ENCODE assay signal across 8 cellular contexts in genomic region chr15:73972984-73973682, GRCh38. TPM values are rescaled to one million over a fixed set of nuclear protein-coding genes. Genes with fewer than 3 reads are reported as not detected.
A peak's percentile ranks its signal among the peaks of the same experiment; 100 is the strongest.
DNase-seq lines count a peak whose midpoint lies in the region; ATAC-seq, FAIRE-seq and TF ChIP-seq lines count a peak whose summit lies in the region.

No MANE protein-coding gene starts in this region.

- H3K9ac ChIP-seq in GM12878 (ENCODE audit: control insufficient read depth, insufficient read depth, low read length) = peak overlapping the region; percentile 9; the same call in 1 of the 2 replicates
- H3K9ac ChIP-seq in iPS-15b (ENCODE audit: low read depth, low read length) = no peak overlapping the region

- TF ChIP-seq RAD21 in GM12878 (IDR thresholded peaks at IDR 0.05; ENCODE audit: insufficient read depth, low read depth, low read length) = peak; percentile 98

- FAIRE-seq in GM12878 (lab: Jason Lieb, UNC) = peak; percentile 80
- FAIRE-seq in small intestine (lab: Jason Lieb, UNC) = no peak

- H3K27me3 ChIP-seq in GM12878 (replicated peaks in 1 of 2; ENCODE audit: control insufficient read depth in 2 of 2, insufficient read depth in 2 of 2, low read length in 1 of 2) = no peaks in the 10 kb centered on the region
- peaks cover 5% of the 10 kb centered on the region for H3K27me3 ChIP-seq in iPS-15b (ENCODE audit: control insufficient read depth, insufficient read depth, low read length)
- no peaks in the 10 kb centered on the region for H3K27me3 ChIP-seq in small intestine (ENCODE audit: control insufficient read depth in 2 of 2, insufficient read depth in 2 of 2, low read length in 2 of 2)

- RAD21 ChIA-PET in GM12878 (lab: Charles Lee; ENCODE audit: unreplicated experiment) = interaction anchor here (0.6 to 2.7 kb wide), 31 partner anchors 9 to 394 kb away, joined by 3 to 28 read pairs (median 4); partner anchors contain the start of genes CYP11A1 and PML

- CTCF ChIA-PET in GM12878 (lab: Yijun Ruan, JAX) = interaction anchor here (0.6 to 5.9 kb wide), 39 partner anchors 9 to 387 kb away, joined by 3 to 63 read pairs (median 6); partner anchors contain the start of genes PML, STOML1 and TBC1D21

- in situ Hi-C loops in GM12878 (cut with MboI) = no loop called here

- no peak overlapping the region for H3K4me3 ChIP-seq in GM12878
- peak overlapping the region; percentile 49 for H3K4me3 ChIP-seq in iPS-15b (ENCODE audit: low read depth, low read length)
- no peak overlapping the region for H3K4me3 ChIP-seq in small intestine (ENCODE audit: low read depth in 1 of 2, low read length in 2 of 2)

- ATAC-seq in GM18498 (IDR thresholded peaks at IDR 0.05; ENCODE audit: unreplicated experiment) (peak; percentile 44), GM12878 (peak; percentile 97), GM19324 (IDR thresholded peaks at IDR 0.05; ENCODE audit: low FRiP score, unreplicated experiment) (no peak)

- H3K9me3 ChIP-seq in GM12878 (replicated peaks; ENCODE audit: control insufficient read depth, insufficient read depth, low read length) (no peaks in the 10 kb centered on the region; the same call in 2 of the 3 replicates), iPS-15b (ENCODE audit: control insufficient read depth, insufficient read depth, low read length) (no peaks in the 10 kb centered on the region), small intestine (ENCODE audit: control insufficient read depth, low read depth) (no peaks in the 10 kb centered on the region)

- BruUV-seq in GM12878 (replicated peaks; lab: Mats Ljungman, UMichigan) = no TSS peak

- no peak for TF ChIP-seq POLR2A in GM12878 (IDR thresholded peaks at IDR 0.05; ENCODE audit: low read depth, low read length)

- H3K27ac ChIP-seq in GM12878 (ENCODE audit: control insufficient read depth, insufficient read depth) (no peak overlapping the region), small intestine (ENCODE audit: low read depth in 1 of 2, low read length in 1 of 2) (no peak overlapping the region)

- H3K4me1 ChIP-seq in GM12878 (ENCODE audit: control insufficient read depth, insufficient read depth, low read length) (peaks cover 6% of the 10 kb centered on the region; the same call in 1 of the 2 replicates), iPS-15b (ENCODE audit: control insufficient read depth, insufficient read depth, low read length) (peaks cover 4% of the 10 kb centered on the region), small intestine (ENCODE audit: control insufficient read depth in 2 of 2, insufficient read depth in 1 of 2, low read depth in 1 of 2, low read length in 1 of 2) (no peaks in the 10 kb centered on the region)

- H4K20me1 ChIP-seq in GM12878 (ENCODE audit: control insufficient read depth, insufficient read depth) = no peaks in the 10 kb centered on the region

- no peaks in the 10 kb centered on the region for H3K79me2 ChIP-seq in GM12878 (ENCODE audit: control insufficient read depth, insufficient read depth, low read length)

- peak overlapping the region; percentile 84 for H3K4me2 ChIP-seq in GM12878 (ENCODE audit: control insufficient read depth, insufficient read depth)

- H3K36me3 ChIP-seq in GM12878 (ENCODE audit: control insufficient read depth in 2 of 2, insufficient read depth in 2 of 2, low read length in 1 of 2) (no peaks in the 10 kb centered on the region), iPS-15b (ENCODE audit: control insufficient read depth, insufficient read depth, low read length) (no peaks in the 10 kb centered on the region), small intestine (ENCODE audit: control insufficient read depth in 2 of 2, insufficient read depth in 2 of 2, low read length in 2 of 2) (no peaks in the 10 kb centered on the region)

- POLR2A ChIA-PET in GM12878 (lab: Charles Lee) = interaction anchor here (0.5 kb wide), 1 partner anchor 31 kb away, joined by 3 read pairs; no protein-coding TSS in a partner anchor

- intact Hi-C loops in GM12878 (cut with micrococcal nuclease; ENCODE audit: unreplicated experiment) = loop anchor here (1.0 to 5.0 kb wide), 4 partner anchors 54 to 348 kb away; no protein-coding TSS in a partner anchor

- TF ChIP-seq CTCF in GM12878 (IDR thresholded peaks at IDR 0.05 in 2 of 3, conservative IDR thresholded peaks at IDR 0.05 in 1 of 3; ENCODE audit: control insufficient read depth in 2 of 3, extremely low read depth in 1 of 3, insufficient read depth in 1 of 3, low read depth in 3 of 3, low read length in 3 of 3) = peak; percentile 89 to 99 (median 93); a peak in 5 of 6 replicates

- H2AFZ ChIP-seq in GM12878 (ENCODE audit: control insufficient read depth, low read depth, low read length) = peak overlapping the region; percentile 87

- no peak for TF ChIP-seq EP300 in GM12878 (IDR thresholded peaks at IDR 0.05; ENCODE audit: borderline replicate concordance in 1 of 2, control insufficient read depth in 1 of 2, low read depth in 2 of 2, low read length in 2 of 2)

- SMC1A ChIA-PET in GM12878 (lab: Charles Lee; ENCODE audit: uncharacterized antibody, unreplicated experiment) = interaction anchor here (0.6 to 2.2 kb wide), 22 partner anchors 9 to 826 kb away, joined by 3 to 18 read pairs (median 4); partner anchors contain the start of gene PML

- DNase-seq in 8988T (peak; percentile 60), NCI-H2029 treated with DMSO at 0.1 percent for 48 hours (lab: John Stamatoyannopoulos, UW) (peak; percentile 19), UCSD-AML1 (lab: John Stamatoyannopoulos, UW; ENCODE audit: unreplicated experiment) (peak; percentile 83), GM12878 (ENCODE audit: low read depth, low spot score) (no peak), small intestine (peak; percentile 90)

- 22% methylated on average over 26 of the region's 26 CpGs for WGBS in GM12878 (ENCODE audit: insufficient coverage, insufficient replicate concordance, low lambda C conversion rate, missing lambda C conversion rate)
- 21 to 28% (median 28%) methylated on average over 23 to 26 of the region's 26 CpGs for WGBS in small intestine, 3 donors

TF ChIP-seq in GM12878, 131 proteins besides CTCF, POLR2A, EP300 and RAD21 (continues in another document):
- TF ChIP-seq JUNB (IDR thresholded peaks at IDR 0.05) (no peak), STAT1 (conservative IDR thresholded peaks at IDR 0.05) (0 out of 2 replicates have a peak, but pooled peaks have one; percentile 28)

RNA-seq across cellular contexts. Expression of gene STOML1, which starts 19.0 kb away (rescaled TPM):
- 10.3 and 11.0 TPM in 2 replicates for total RNA-seq in GM12878 (2013; cell fraction: nucleolus; rRNA removed)
- total RNA-seq in GM12878 (2014; rRNA removed) = 12.0 and 12.2 TPM in 2 replicates
- total RNA-seq in GM12878 (2014; rRNA removed; fragmentation: Illumina TruSeq; extraction: Trizol) = 4.6 TPM in 2 replicates
- total RNA-seq in GM12878 (2021) = 12.1 TPM in 2 replicates
- polyA plus RNA-seq in GM12878 (2011; ENCODE audit: low read depth) = 2.0 TPM
- polyA plus RNA-seq in GM12878 (2011; rRNA removed) = 2.0 and 4.2 TPM in 2 replicates
- polyA plus RNA-seq in GM12878 (2011; cell fraction: cytosol; rRNA removed) = 6.4 and 9.0 TPM in 2 replicates
- 9.2 and 11.5 TPM in 2 replicates for polyA plus RNA-seq in GM12878 (2011; cell fraction: nucleus; rRNA removed)
- 4.7 and 5.3 TPM in 2 replicates for polyA plus RNA-seq in GM12878 (2012)
- polyA plus RNA-seq in GM12878 (2014; fragmentation: Illumina TruSeq; extraction: Trizol) = 1.7 and 3.2 TPM in 2 replicates
- polyA plus RNA-seq in GM12878 (2014; fragmentation: Nextera tagmentation; extraction: Ambion mirVana) = under 1 TPM; 0.14 to 0.46 TPM
- polyA plus RNA-seq in GM12878 (2014; rRNA removed) = 12.5 and 13.6 TPM in 2 replicates
- 10 to 100 TPM; 13.2 to 13.6 TPM for polyA plus RNA-seq in GM12878 (2016; fragmentation: Nextera tagmentation; extraction: Ambion mirVana)
- polyA minus RNA-seq in GM12878 (2011; rRNA and poly(A)+ RNA removed) = 3.1 and 4.0 TPM in 2 replicates
- 1.6 and 3.1 TPM in 2 replicates for polyA minus RNA-seq in GM12878 (2011; cell fraction: cytosol; rRNA and poly(A)+ RNA removed)
- polyA minus RNA-seq in GM12878 (2011; cell fraction: nucleus; rRNA and poly(A)+ RNA removed) = 3.3 and 5.1 TPM in 2 replicates
- polyA plus RNA-seq in small intestine = 10 to 100 TPM in 1 of 3 donors, 1 to 10 TPM in 2; 7.8 to 22.1 (median 8.9) TPM

RNA-seq across cellular contexts. Expression of gene PML, which starts 21.4 kb away (rescaled TPM):
- 88.7 and 88.9 TPM in 2 replicates for total RNA-seq in GM12878 (2013; cell fraction: nucleolus; rRNA removed)
- total RNA-seq in GM12878 (2014; rRNA removed) (28.4 and 28.9 TPM in 2 replicates), GM12878 (2014; rRNA removed; fragmentation: Illumina TruSeq; extraction: Trizol) (17.8 and 18.8 TPM in 2 replicates), GM12878 (2021) (91.5 and 95.5 TPM in 2 replicates)
- 26.0 TPM for polyA plus RNA-seq in GM12878 (2011; ENCODE audit: low read depth)
- polyA plus RNA-seq in GM12878 (2011; rRNA removed) (7.6 and 13.6 TPM in 2 replicates), GM12878 (2014; fragmentation: Illumina TruSeq; extraction: Trizol) (15.0 and 32.7 TPM in 2 replicates), GM12878 (2014; fragmentation: Nextera tagmentation; extraction: Ambion mirVana) (10 to 100 TPM in 1 of 2 experiments, 1 to 10 TPM in 1; 8.5 to 14.2 TPM), GM12878 (2014; rRNA removed) (34.2 and 45.3 TPM in 2 replicates), GM12878 (2016; fragmentation: Nextera tagmentation; extraction: Ambion mirVana) (10 to 100 TPM; 54.0 to 60.0 TPM), small intestine (10 to 100 TPM; 16.5 to 31.1 (median 28.3) TPM)
- 21.8 and 24.5 TPM in 2 replicates for polyA plus RNA-seq in GM12878 (2011; cell fraction: cytosol; rRNA removed)
- 50.9 and 65.9 TPM in 2 replicates for polyA plus RNA-seq in GM12878 (2011; cell fraction: nucleus; rRNA removed)
- 58.4 and 60.6 TPM in 2 replicates for polyA plus RNA-seq in GM12878 (2012)
- polyA minus RNA-seq in GM12878 (2011; rRNA and poly(A)+ RNA removed) = 20.8 and 38.7 TPM in 2 replicates
- polyA minus RNA-seq in GM12878 (2011; cell fraction: cytosol; rRNA and poly(A)+ RNA removed) = 30.0 and 41.2 TPM in 2 replicates
- 18.5 and 37.6 TPM in 2 replicates for polyA minus RNA-seq in GM12878 (2011; cell fraction: nucleus; rRNA and poly(A)+ RNA removed)

RNA-seq across cellular contexts. Expression of gene LOXL1, which starts 46.9 kb away (rescaled TPM):
- total RNA-seq in GM12878 (2013; cell fraction: nucleolus; rRNA removed) = not detected in 2 replicates
- not detected in 2 replicates for total RNA-seq in GM12878 (2014; rRNA removed)
- total RNA-seq in GM12878 (2014; rRNA removed; fragmentation: Illumina TruSeq; extraction: Trizol) = not detected in 2 replicates
- 0.11 and 0.15 TPM in 2 replicates for total RNA-seq in GM12878 (2021)
- polyA plus RNA-seq in GM12878 (2011; ENCODE audit: low read depth) = not detected
- not detected in 2 replicates for polyA plus RNA-seq in GM12878 (2011; rRNA removed)
- not detected in 2 replicates for polyA plus RNA-seq in GM12878 (2011; cell fraction: cytosol; rRNA removed)
- polyA plus RNA-seq in GM12878 (2011; cell fraction: nucleus; rRNA removed) = not detected in 2 replicates
- not detected in 2 replicates for polyA plus RNA-seq in GM12878 (2012)
- polyA plus RNA-seq in GM12878 (2014; fragmentation: Illumina TruSeq; extraction: Trizol) = not detected in 2 replicates
- not detected for polyA plus RNA-seq in GM12878 (2014; fragmentation: Nextera tagmentation; extraction: Ambion mirVana)
- polyA plus RNA-seq in GM12878 (2014; rRNA removed) = not detected in 2 replicates
- under 1 TPM in 1 of 2 experiments, not detected in 1; 0.07 TPM for polyA plus RNA-seq in GM12878 (2016; fragmentation: Nextera tagmentation; extraction: Ambion mirVana)
- polyA minus RNA-seq in GM12878 (2011; rRNA and poly(A)+ RNA removed) = not detected in 2 replicates
- not detected in 2 replicates for polyA minus RNA-seq in GM12878 (2011; cell fraction: cytosol; rRNA and poly(A)+ RNA removed)
- not detected in 2 replicates for polyA minus RNA-seq in GM12878 (2011; cell fraction: nucleus; rRNA and poly(A)+ RNA removed)
- 1 to 10 TPM; 2.2 to 6.1 (median 3.8) TPM for polyA plus RNA-seq in small intestine
